22 cellular contexts compared by ENCODE assay signal in the genomic region with DNA sequence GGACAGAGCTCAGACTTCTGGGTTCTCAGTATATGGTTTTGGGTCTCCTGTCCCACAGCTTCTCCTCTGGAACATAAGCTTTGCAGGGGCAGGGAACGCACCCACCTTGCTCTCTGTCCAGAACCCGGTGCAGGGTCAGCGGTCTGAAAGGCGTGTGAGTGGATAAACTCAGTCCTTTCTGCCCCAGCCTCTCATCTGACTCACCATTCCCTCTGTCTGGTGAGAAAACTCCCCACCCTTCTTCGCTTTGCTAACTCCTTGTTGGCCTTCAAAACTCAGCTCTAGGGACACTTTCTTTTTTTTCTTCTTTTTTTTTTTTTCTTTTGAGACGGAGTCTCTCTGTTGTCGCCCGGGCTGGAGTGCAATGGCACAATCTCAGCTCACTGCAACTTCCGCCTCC.
"Had no signal": no experiment of that assay in that cellular context is flagged by ENCODE, and none has a peak within 500 bp of the region (broad histone marks: within the 10 kb centered on the region; RNA-seq: fewer than 3 reads in every experiment).

No MANE protein-coding gene starts in this region.

- H3K4me1 ChIP-seq: adrenal gland, ascending aorta had no signal

- H3K9me3 ChIP-seq: adrenal gland, ascending aorta had no signal

- H3K4me3 ChIP-seq: adrenal gland, ascending aorta, cardiac muscle cell had no signal

- FAIRE-seq: TTC549 had no signal

- H3K36me3 ChIP-seq: adrenal gland, ascending aorta, brain microvascular endothelial cell, cardiac muscle cell, WERI-Rb-1 had no signal

- H3K27me3 ChIP-seq: adrenal gland, brain microvascular endothelial cell had no signal

- ATAC-seq: activated CD4-positive, alpha-beta T cell treated with anti-CD3 and anti-CD28 coated beads for 36 hours; activated CD8-positive, alpha-beta T cell treated with anti-CD3 and anti-CD28 coated beads for 36 hours; activated T-cell treated with anti-CD3 and anti-CD28 coated beads, Interleukin-2, amount 50 U/mL, for 72 hours; T-helper 17 cell had no signal

- H3K27ac ChIP-seq: adrenal gland, ascending aorta, brain microvascular endothelial cell, cardiac muscle cell, WERI-Rb-1 had no signal

- DNase-seq: activated CD4-positive, alpha-beta T cell treated with anti-CD3 and anti-CD28 coated beads for 36 hours; activated CD8-positive, alpha-beta memory T cell treated with anti-CD3 and anti-CD28 coated beads, Interleukin-2, amount 50 U/mL, for 4 hours; activated CD8-positive, alpha-beta T cell treated with anti-CD3 and anti-CD28 coated beads for 36 hours; activated naive CD4-positive, alpha-beta T cell treated with anti-CD3 and anti-CD28 coated beads, Interleukin-2, amount 50 U/mL, for 16 hours; activated naive CD8-positive, alpha-beta T cell treated with anti-CD3 and anti-CD28 coated beads, Interleukin-2, amount 10 ng/mL, durations not matched to agents 7 days and 5 days; activated T-cell treated with anti-CD3 and anti-CD28 coated beads, Interleukin-2, amount 50 U/mL, for 72 hours; adrenal gland; brain microvascular endothelial cell; Karpas-422; NCI-H1105 treated with DMSO at 0.1 percent for 48 hours; NCI-H1436 treated with DMSO at 0.1 percent for 48 hours; NCI-H187; NCI-H2081; NCI-H446; NCI-H524; SHP77 treated with DMSO at 0.1 percent for 48 hours; T-helper 17 cell; T-helper 9 cell; WERI-Rb-1 had no signal
